In the genomic region with DNA sequence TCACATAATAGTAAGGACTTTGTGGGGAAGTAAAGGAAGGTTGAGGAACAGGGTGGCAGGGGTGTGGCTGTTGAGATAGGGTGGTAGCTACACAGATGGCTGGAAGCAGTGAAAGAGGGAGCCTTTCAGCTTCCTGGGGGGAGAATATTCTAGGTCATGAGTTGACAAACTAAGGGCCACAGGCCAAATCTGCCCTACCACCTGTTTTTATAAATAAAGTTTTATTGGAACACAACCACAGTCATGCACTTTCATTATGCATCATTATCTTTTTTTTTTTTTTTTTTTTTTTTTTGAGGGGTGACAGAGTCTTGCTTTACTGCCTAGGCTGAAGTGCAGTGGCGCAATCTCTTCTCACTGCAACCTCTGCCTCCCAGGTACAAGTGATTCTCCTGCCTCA, we compare ENCODE assay signal across 29 cellular contexts.
"Had no signal": no experiment of that assay in that cellular context is flagged by ENCODE, and none has a peak within 500 bp of the region (broad histone marks: within the 10 kb centered on the region; RNA-seq: fewer than 3 reads in every experiment).

No MANE protein-coding gene starts in this region.

- H3K9me3 Mint-ChIP-seq: effector memory CD8-positive, alpha-beta T cell had no signal

- H3K27ac Mint-ChIP-seq: dendritic cell treated with granulocyte-macrophage colony-stimulating factor and Interleukin-4, amounts not matched to agents 40 ng/mL and 50 ng/mL, for 4 days; effector memory CD8-positive, alpha-beta T cell; endodermal cell had no signal

- H3K4me3 Mint-ChIP-seq: dendritic cell treated with granulocyte-macrophage colony-stimulating factor and Interleukin-4, amounts not matched to agents 40 ng/mL and 50 ng/mL, for 4 days; effector memory CD8-positive, alpha-beta T cell; endodermal cell had no signal

- ATAC-seq: effector memory CD8-positive, alpha-beta T cell; esophagus mucosa; foreskin keratinocyte; gastrocnemius medialis; gastroesophageal sphincter; heart left ventricle; heart right ventricle had no signal

- H3K36me3 ChIP-seq: colonic mucosa, esophagus muscularis mucosa, esophagus squamous epithelium, gastrocnemius medialis, gastroesophageal sphincter, heart left ventricle, heart right ventricle had no signal

- DNase-seq: colonic mucosa; cortex of kidney; dermis blood vessel endothelial cell; dorsolateral prefrontal cortex; effector CD4-positive, alpha-beta T cell; effector CD8-positive, alpha-beta T cell; effector memory CD4-positive, alpha-beta T cell; effector memory CD8-positive, alpha-beta T cell; endodermal cell; erythroblast; esophagus squamous epithelium; foreskin fibroblast; foreskin keratinocyte; foreskin melanocyte; gastrocnemius medialis; glutamatergic neuron; head of caudate nucleus; heart left ventricle; heart right ventricle had no signal

- H3K4me1 ChIP-seq: colonic mucosa, esophagus muscularis mucosa, esophagus squamous epithelium, foreskin keratinocyte, gastrocnemius medialis, gastroesophageal sphincter, heart left ventricle, heart right ventricle had no signal

- H3K4me3 ChIP-seq: colonic mucosa, coronary artery, dorsolateral prefrontal cortex, esophagus muscularis mucosa, esophagus squamous epithelium, gastrocnemius medialis, gastroesophageal sphincter, heart left ventricle, heart right ventricle had no signal

- H3K27me3 ChIP-seq: colonic mucosa, dorsolateral prefrontal cortex, esophagus muscularis mucosa, foreskin keratinocyte, gastrocnemius medialis had no signal

- FAIRE-seq: colon, endometrium, endothelial cell of umbilical vein, frontal cortex had no signal

- H3K27ac ChIP-seq: colonic mucosa, coronary artery, dorsolateral prefrontal cortex, epithelial cell of prostate, esophagus muscularis mucosa, esophagus squamous epithelium, foreskin keratinocyte, gastrocnemius medialis, gastroesophageal sphincter, heart left ventricle, heart right ventricle had no signal

- H3K9me3 ChIP-seq: colonic mucosa, esophagus squamous epithelium, gastrocnemius medialis had no signal
